29 cellular contexts compared by ENCODE assay signal in the genomic region with DNA sequence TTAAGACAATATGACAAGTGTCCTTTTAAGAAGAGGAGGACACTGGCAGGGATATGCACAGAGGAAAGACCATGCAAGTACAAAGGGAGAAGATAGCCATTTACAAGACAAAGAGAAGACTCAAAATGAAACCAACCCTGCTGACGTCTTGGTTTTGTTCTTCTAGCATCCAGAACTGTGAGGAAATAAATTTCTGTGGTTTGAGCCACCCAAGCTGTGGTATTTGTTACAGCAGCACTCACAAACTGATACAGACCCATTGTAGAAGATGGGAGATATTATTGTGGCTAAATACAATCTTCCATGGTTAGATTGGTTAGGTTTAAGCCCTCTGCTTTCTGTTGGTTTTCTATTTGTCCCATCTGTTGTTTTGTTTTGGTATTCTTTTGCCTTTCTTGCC.
"Had no signal": no experiment of that assay in that cellular context is flagged by ENCODE, and none has a peak within 500 bp of the region (broad histone marks: within the 10 kb centered on the region; RNA-seq: fewer than 3 reads in every experiment).

No MANE protein-coding gene starts in this region.

- ATAC-seq: activated CD4-positive, CD25-positive, alpha-beta regulatory T cell treated with anti-CD3 and anti-CD28 coated beads, Interleukin-2, amount 50 U/mL, for 24 hours; activated CD8-positive, alpha-beta T cell treated with anti-CD3 and anti-CD28 coated beads for 36 hours; activated T-cell treated with anti-CD3 and anti-CD28 coated beads, Interleukin-2, amount 50 U/mL, for 4 hours; activated T-helper 17 cell treated with anti-CD3 and anti-CD28 coated beads, Interleukin-2, amount 50 U/mL, for 72 hours; esophagus mucosa had no signal

- DNase-seq: activated B cell treated with CpG ODN at 0.5 μM for 24 hours; activated CD4-positive, alpha-beta T cell treated with anti-CD3 and anti-CD28 coated beads for 48 hours; activated CD4-positive, alpha-beta T cell treated with anti-CD3 and anti-CD28 coated beads, Interleukin-2, amount 50 U/mL, for 1 hour; activated CD4-positive, alpha-beta T cell treated with anti-CD3 and anti-CD28 coated beads, Interleukin-2, amount 50 U/mL, for 48 hours; activated CD8-positive, alpha-beta memory T cell treated with anti-CD3 and anti-CD28 coated beads for 24 hours; activated CD8-positive, alpha-beta T cell treated with anti-CD3 and anti-CD28 coated beads for 36 hours; activated effector memory CD4-positive, alpha-beta T cell treated with Interleukin-2 at 50 U/mL for 16 hours; activated gamma-delta T cell treated with Interleukin-2 at 50 U/mL for 16 hours; activated naive CD4-positive, alpha-beta T cell treated with anti-CD3 and anti-CD28 coated beads, Interleukin-2, amount 50 U/mL, for 16 hours; activated naive CD4-positive, alpha-beta T cell treated with Interleukin-2 at 50 U/mL for 16 hours; activated T-cell treated with anti-CD3 and anti-CD28 coated beads, Interleukin-2, amount 50 U/mL, for 4 hours; amniotic stem cell; anterior cingulate cortex; brain microvascular endothelial cell; dorsolateral prefrontal cortex; effector memory CD4-positive, alpha-beta T cell; endodermal cell; foreskin fibroblast; head of caudate nucleus; hippocampal formation had no signal

- H3K27ac ChIP-seq: brain microvascular endothelial cell, coronary artery, dorsolateral prefrontal cortex, VCaP had no signal

- H3K36me3 ChIP-seq: brain microvascular endothelial cell had no signal

- H3K4me3 ChIP-seq: coronary artery, dorsolateral prefrontal cortex had no signal

- FAIRE-seq: astrocyte, bronchial epithelial cell, frontal cortex, TTC549 had no signal

- H3K27me3 ChIP-seq: brain microvascular endothelial cell had no signal
